8 cellular contexts compared by ENCODE assay signal in genomic region chr9:122099271-122099869, GRCh38. TPM values are rescaled to one million over a fixed set of nuclear protein-coding genes. Genes with fewer than 3 reads are reported as not detected.
DNase-seq lines count a peak whose midpoint lies in the region; ATAC-seq, FAIRE-seq and TF ChIP-seq lines count a peak whose summit lies in the region.

No MANE protein-coding gene starts in this region.

- H3K4me3 Mint-ChIP-seq in CD14-positive monocyte, result peak overlapping the region; percentile 65 to 76

- H3K27me3 Mint-ChIP-seq in CD14-positive monocyte (ENCODE audit: low read depth in 3 of 3), result peaks cover 8 to 20% (median 18%) of the 10 kb centered on the region in 3 donors

- no peak overlapping the region for H3K27ac ChIP-seq in prostate gland

- WGBS in prostate gland, result 45% methylated on average over 16 of the region's 16 CpGs

- no peaks in the 10 kb centered on the region for H3K36me3 ChIP-seq in prostate gland

- no peaks in the 10 kb centered on the region for H3K36me3 Mint-ChIP-seq in CD14-positive monocyte
- peaks cover 6 to 7% of the 10 kb centered on the region in 2 donors for H3K36me3 Mint-ChIP-seq in activated naive CD4-positive, alpha-beta T cell treated with anti-CD3 and anti-CD28 coated beads, Interleukin-2, amount 50 U/mL, for 72 hours

- peak; percentile 77 for ATAC-seq in GM21526 (IDR thresholded peaks at IDR 0.05; ENCODE audit: low FRiP score, unreplicated experiment)
- ATAC-seq in activated naive CD4-positive, alpha-beta T cell treated with anti-CD3 and anti-CD28 coated beads, Interleukin-2, amount 50 U/mL, for 72 hours, result peak; percentile 77 to 83
- peak; percentile 81 for ATAC-seq in Right ventricle myocardium inferior

- no peaks in the 10 kb centered on the region for H3K27me3 ChIP-seq in prostate gland (replicated peaks; ENCODE audit: insufficient read depth)

- no peaks in the 10 kb centered on the region for H3K9me3 ChIP-seq in prostate gland

- TF ChIP-seq CTCF in CD14-positive monocyte (IDR thresholded peaks at IDR 0.05) (peak; percentile 87), prostate gland (IDR thresholded peaks at IDR 0.05) (peak; percentile 80 to 88 (median 82))

- FAIRE-seq in urothelium cell line (lab: Jason Lieb, UNC), result no peak

- peak; percentile 64 for DNase-seq in CD14-positive monocyte (ENCODE audit: low spot score)
- peak; percentile 55 for DNase-seq in MV-4-11 (lab: John Stamatoyannopoulos, UW)
- peak; percentile 38 to 62 for DNase-seq in SW 1271 (lab: John Stamatoyannopoulos, UW)
- peak; percentile 75 to 82 for DNase-seq in activated naive CD4-positive, alpha-beta T cell treated with anti-CD3 and anti-CD28 coated beads, Interleukin-2, amount 50 U/mL, for 72 hours (ENCODE audit: low spot score in 2 of 2)
- DNase-seq in Right ventricle myocardium inferior (ENCODE audit: missing footprints), result peak; percentile 93
- peak; percentile 71 for DNase-seq in prostate gland (ENCODE audit: low spot score)
- peak; percentile 75 for DNase-seq in urothelium cell line (ENCODE audit: low spot score)

- H3K4me1 ChIP-seq in prostate gland (replicated peaks), result no peaks in the 10 kb centered on the region

- intact Hi-C loops in CD14-positive monocyte (cut with micrococcal nuclease) (loop anchor here (5.0 to 10.0 kb wide), 6 partner anchors 58 to 1525 kb away; partner anchors contain the start of genes MRRF (in 2 of the 2), RBM18 (in 2 of the 2), MORN5 (in 1 of the 2) and NDUFA8 (in 1 of the 2)), Right ventricle myocardium inferior (cut with DNase I) (loop anchor here (1.0 to 10.0 kb wide), 4 partner anchors 24 to 1515 kb away; partner anchors contain the start of gene CDK5RAP2), prostate gland (cut with DNase I) (loop anchor here (1.0 to 10.0 kb wide), 3 partner anchors 24 to 715 kb away; no protein-coding TSS in a partner anchor)

- no peak overlapping the region for H3K27ac Mint-ChIP-seq in CD14-positive monocyte
- H3K27ac Mint-ChIP-seq in activated naive CD4-positive, alpha-beta T cell treated with anti-CD3 and anti-CD28 coated beads, Interleukin-2, amount 50 U/mL, for 72 hours, result no peak overlapping the region

- peaks cover under 1 to 12% (median 6%) of the 10 kb centered on the region in 7 donors for H3K9me3 Mint-ChIP-seq in CD14-positive monocyte
- H3K9me3 Mint-ChIP-seq in activated naive CD4-positive, alpha-beta T cell treated with anti-CD3 and anti-CD28 coated beads, Interleukin-2, amount 50 U/mL, for 72 hours, result peaks cover 7 to 11% of the 10 kb centered on the region in 2 donors

- H3K4me1 Mint-ChIP-seq in CD14-positive monocyte, result peaks cover 12% of the 10 kb centered on the region

- H3K4me3 ChIP-seq in prostate gland, result no peak overlapping the region

- TF ChIP-seq POLR2A in prostate gland (IDR thresholded peaks at IDR 0.05), result no peak

RNA-seq across cellular contexts. Expression of gene TTLL11, which starts 6.3 kb away (rescaled TPM):
- polyA plus RNA-seq in CD14-positive monocyte, result 1 to 10 TPM; 2.9 to 3.1 TPM
- total RNA-seq in activated naive CD4-positive, alpha-beta T cell treated with anti-CD3 and anti-CD28 coated beads, Interleukin-2, amount 50 U/mL, for 72 hours, result 1 to 10 TPM in 1 of 2 donors, under 1 TPM in 1; 0.39 to 2.1 TPM
- total RNA-seq in Right ventricle myocardium inferior, result 5.0 TPM
- total RNA-seq in prostate gland, result 10 to 100 TPM; 11.7 to 11.9 TPM
